Comparison of ENCODE assay signal across 9 cellular contexts in genomic region chr18:31497404-31497710, GRCh38. TPM values are rescaled to one million over a fixed set of nuclear protein-coding genes. Genes with fewer than 3 reads are reported as not detected.
DNase-seq lines count a peak whose midpoint lies in the region; ATAC-seq and TF ChIP-seq lines count a peak whose summit lies in the region.
"Had no signal": no experiment of that assay in that cellular context is flagged by ENCODE, and none has a peak within 500 bp of the region (broad histone marks: within the 10 kb centered on the region; RNA-seq: fewer than 3 reads in every experiment).

No MANE protein-coding gene starts in this region.

- H3K79me1 ChIP-seq in trophoblast cell (ENCODE audit: low read length) = peaks cover 12% of the 10 kb centered on the region

- no peak for ATAC-seq in T-helper 17 cell
- ATAC-seq in stimulated activated memory B cell treated with anti-CD40 and anti-IgM and Interleukin-4, amounts not matched to agents 10 μg/mL and 1 μg/mL and 100 μg/mL, for 72 hours = no peak
- no peak for ATAC-seq in GM21447 (IDR thresholded peaks at IDR 0.05; ENCODE audit: unreplicated experiment)

- H3K4me3 ChIP-seq in GM06990 (replicated peaks; ENCODE audit: low read depth, low read length) = peak overlapping the region; percentile 87
- peak overlapping the region; percentile 55 for H3K4me3 ChIP-seq in hepatocyte
- H3K4me3 ChIP-seq in trophoblast cell (ENCODE audit: low read depth, low read length) = peak overlapping the region; percentile 94

- no peaks in the 10 kb centered on the region for H3K9me2 ChIP-seq in hepatocyte (replicated peaks; ENCODE audit: insufficient read depth)

- TF ChIP-seq CTCF in GM06990 (IDR thresholded peaks at IDR 0.05; ENCODE audit: insufficient read depth, low read length, poor library complexity, severe bottlenecking) = no peak
- TF ChIP-seq CTCF in hepatocyte (IDR thresholded peaks at IDR 0.05; ENCODE audit: poor library complexity) = no peak
- TF ChIP-seq CTCF in HFFc6 (IDR thresholded peaks at IDR 0.05) = no peak

- peaks cover 40% of the 10 kb centered on the region for H3K9me3 Mint-ChIP-seq in HFFc6
- no peaks in the 10 kb centered on the region for H3K9me3 Mint-ChIP-seq in stimulated activated memory B cell treated with anti-CD40 and anti-IgM and Interleukin-4, amounts not matched to agents 10 μg/mL and 1 μg/mL and 100 μg/mL, for 72 hours

- H3K27ac ChIP-seq in hepatocyte (peak overlapping the region; percentile 87), trophoblast cell (ENCODE audit: low read depth, low read length) (no peak overlapping the region)
- H3K27ac ChIP-seq: adrenal gland had no signal

- no peak overlapping the region for H2AK5ac ChIP-seq in trophoblast cell (ENCODE audit: low read length)

- no peak overlapping the region for H3K23ac ChIP-seq in trophoblast cell (ENCODE audit: low read length)

- H3K9ac ChIP-seq in trophoblast cell (ENCODE audit: low read length) = no peak overlapping the region

- H4K12ac ChIP-seq in trophoblast cell (ENCODE audit: low read depth, low read length) = peak overlapping the region; percentile 92

- no peaks in the 10 kb centered on the region for H3K27me3 ChIP-seq in GM06990 (replicated peaks; ENCODE audit: control insufficient read depth, insufficient read depth, low read length)
- no peaks in the 10 kb centered on the region for H3K27me3 ChIP-seq in hepatocyte
- H3K27me3 ChIP-seq in trophoblast cell (ENCODE audit: insufficient read depth, low read length) = no peaks in the 10 kb centered on the region
- H3K27me3 ChIP-seq: adrenal gland had no signal

- 23% methylated on average over 13 of the region's 13 CpGs for WGBS in hepatocyte (ENCODE audit: low lambda C conversion rate, missing lambda C conversion rate)
- no CpG with 5 or more reads among the region's 13 CpGs for WGBS in trophoblast cell (ENCODE audit: extremely low coverage, insufficient coverage, insufficient read length)

- peak overlapping the region; percentile 89 for H4K91ac ChIP-seq in trophoblast cell (ENCODE audit: low read depth, low read length)

- peaks cover 34% of the 10 kb centered on the region for H3K79me2 ChIP-seq in hepatocyte
- peaks cover 13% of the 10 kb centered on the region for H3K79me2 ChIP-seq in trophoblast cell (ENCODE audit: control insufficient read depth, insufficient read depth, low read length, poor library complexity)

- no peaks in the 10 kb centered on the region for H4K20me1 ChIP-seq in hepatocyte (ENCODE audit: insufficient read depth, poor library complexity, severe bottlenecking)

- H3K4ac ChIP-seq in trophoblast cell (ENCODE audit: low read depth, low read length) = peak overlapping the region; percentile 26

- no peak for DNase-seq in GM06990 (ENCODE audit: extremely low read depth, insufficient read length)
- DNase-seq in T-helper 17 cell = no peak
- DNase-seq in hepatocyte (ENCODE audit: low spot score) = no peak
- DNase-seq in trophoblast cell = no peak
- DNase-seq in HFFc6 = no peak
- DNase-seq in hippocampal formation (lab: John Stamatoyannopoulos, UW) = no peak

- H3K4me1 ChIP-seq in hepatocyte (ENCODE audit: insufficient read depth) = peaks cover 10% of the 10 kb centered on the region
- H3K4me1 ChIP-seq in trophoblast cell (ENCODE audit: control insufficient read depth in 1 of 2, insufficient read depth in 2 of 2, low read length in 2 of 2) = peaks cover 5 to 9% of the 10 kb centered on the region in 2 experiments

- H3K4me3 Mint-ChIP-seq in T-helper 17 cell (peak overlapping the region; percentile 31), HFFc6 (no peak overlapping the region)
- no peak overlapping the region for H3K4me3 Mint-ChIP-seq in stimulated activated memory B cell treated with anti-CD40 and anti-IgM and Interleukin-4, amounts not matched to agents 10 μg/mL and 1 μg/mL and 100 μg/mL, for 72 hours

- no peak overlapping the region for H3K18ac ChIP-seq in trophoblast cell (ENCODE audit: low read length)

- no peak overlapping the region for H3K27ac Mint-ChIP-seq in T-helper 17 cell
- no peak overlapping the region for H3K27ac Mint-ChIP-seq in HFFc6
- no peak overlapping the region for H3K27ac Mint-ChIP-seq in stimulated activated memory B cell treated with anti-CD40 and anti-IgM and Interleukin-4, amounts not matched to agents 10 μg/mL and 1 μg/mL and 100 μg/mL, for 72 hours

- H2BK5ac ChIP-seq in trophoblast cell (ENCODE audit: low read depth, low read length, poor library complexity) = no peak overlapping the region

- H2AFZ ChIP-seq in hepatocyte (peak overlapping the region; percentile 96), trophoblast cell (ENCODE audit: insufficient read depth, low read length, poor library complexity) (peak overlapping the region; percentile 31)

- H3K4me2 ChIP-seq in hepatocyte (peak overlapping the region; percentile 80), trophoblast cell (ENCODE audit: low read length) (peak overlapping the region; percentile 92)

- H3K14ac ChIP-seq in trophoblast cell (ENCODE audit: low read length) = peak overlapping the region; percentile 66

- H3K36me3 ChIP-seq in GM06990 (ENCODE audit: control insufficient read depth, insufficient read depth, low read length) (no peaks in the 10 kb centered on the region), hepatocyte (replicated peaks; ENCODE audit: insufficient read depth, low read depth) (no peaks in the 10 kb centered on the region), trophoblast cell (ENCODE audit: control insufficient read depth in 1 of 2, insufficient read depth in 2 of 2, low read length in 2 of 2) (no peaks in the 10 kb centered on the region)
- H3K36me3 ChIP-seq: adrenal gland had no signal

- H2BK12ac ChIP-seq in trophoblast cell (ENCODE audit: low read length) = peak overlapping the region; percentile 51

- H3K36me3 Mint-ChIP-seq in T-helper 17 cell (ENCODE audit: low read depth) (no peaks in the 10 kb centered on the region), HFFc6 (ENCODE audit: low read depth) (no peaks in the 10 kb centered on the region)
- no peaks in the 10 kb centered on the region for H3K36me3 Mint-ChIP-seq in stimulated activated memory B cell treated with anti-CD40 and anti-IgM and Interleukin-4, amounts not matched to agents 10 μg/mL and 1 μg/mL and 100 μg/mL, for 72 hours

- H3K9me3 ChIP-seq in T-helper 17 cell (ENCODE audit: control insufficient read depth, low read length, poor library complexity, severe bottlenecking) (no peaks in the 10 kb centered on the region), hepatocyte (ENCODE audit: low read depth) (no peaks in the 10 kb centered on the region), trophoblast cell (ENCODE audit: insufficient read depth, low read depth, low read length) (peaks cover 2% of the 10 kb centered on the region)
- H3K9me3 ChIP-seq: adrenal gland had no signal

- H4K8ac ChIP-seq in trophoblast cell (ENCODE audit: low read depth, low read length) = peak overlapping the region; percentile 77

- peaks cover 29% of the 10 kb centered on the region for H3K27me3 Mint-ChIP-seq in T-helper 17 cell
- H3K27me3 Mint-ChIP-seq in HFFc6 (ENCODE audit: insufficient read depth) = no peaks in the 10 kb centered on the region; the same call in 1 of the 2 replicates
- peaks cover 59% of the 10 kb centered on the region for H3K27me3 Mint-ChIP-seq in stimulated activated memory B cell treated with anti-CD40 and anti-IgM and Interleukin-4, amounts not matched to agents 10 μg/mL and 1 μg/mL and 100 μg/mL, for 72 hours

- H3K4me1 Mint-ChIP-seq in T-helper 17 cell = peaks cover 4% of the 10 kb centered on the region
- no peaks in the 10 kb centered on the region for H3K4me1 Mint-ChIP-seq in HFFc6 (ENCODE audit: low read depth)
- no peaks in the 10 kb centered on the region for H3K4me1 Mint-ChIP-seq in stimulated activated memory B cell treated with anti-CD40 and anti-IgM and Interleukin-4, amounts not matched to agents 10 μg/mL and 1 μg/mL and 100 μg/mL, for 72 hours

- H2BK120ac ChIP-seq in trophoblast cell (ENCODE audit: insufficient read depth, low read length, poor library complexity) = peak overlapping the region; percentile 13

RNA-seq across cellular contexts. Expression of gene DSG2, which starts 0.6 kb away (rescaled TPM):
- total RNA-seq in T-helper 17 cell (not detected), hepatocyte (98.1 and 105 TPM in 2 replicates)
- polyA plus RNA-seq in hepatocyte = 67.7 and 68.1 TPM in 2 replicates
- 81.8 and 82.6 TPM in 2 replicates for polyA plus RNA-seq in trophoblast cell (2013)
- total RNA-seq in HFFc6 (2021; fragmentation: NEBNext Ultra II Directional; extraction: Animal tissue kit (Norgen Biotek cat#: 25700)) = not detected

RNA-seq across cellular contexts. Expression of gene DSG3, which starts 49.8 kb away (rescaled TPM):
- not detected for total RNA-seq in T-helper 17 cell
- total RNA-seq in hepatocyte = 0.36 and 0.43 TPM in 2 replicates
- 0.72 TPM in 1 of 2 replicates, not detected in the other for polyA plus RNA-seq in hepatocyte
- 0.03 TPM in 2 replicates for polyA plus RNA-seq in trophoblast cell (2013)
- not detected for total RNA-seq in HFFc6 (2021; fragmentation: NEBNext Ultra II Directional; extraction: Animal tissue kit (Norgen Biotek cat#: 25700))

Comparison
In these comparisons a context has a peak if more than half of its experiments do, and no peak if none do; other contexts are left out.
1. RNA of gene DSG2, which starts 0.6 kb away (total RNA-seq): 98.1 to 105 TPM in hepatocyte; not detected in T-helper 17 cell and not detected in HFFc6; every median in the first group is over 10 times any median in the second.
2. Peak in every context shown above with its lines, with median percentiles within 50 percentile points of each other: H3K4me3 ChIP-seq.